ENCODE assay signal across 1 cellular context in genomic region chr18:35880788-35881455, GRCh38.
TF ChIP-seq lines count a peak whose summit lies in the region.

No MANE protein-coding gene starts in this region.

TF ChIP-seq in K562, 482 proteins besides CTCF, POLR2A, EP300 and RAD21 (continued from another document and continues in another):
- TF ChIP-seq AFF1 (IDR thresholded peaks at IDR 0.05; ENCODE audit: low read depth in 1 of 2, partially characterized antibody in 2 of 2) (no peak), EGR1 (conservative IDR thresholded peaks at IDR 0.05) (no peak), CUX1 (CRISPR knock-in tag; IDR thresholded peaks at IDR 0.05) (peak; percentile 68; the same call in 1 of the 2 replicates), COPS2 (conservative IDR thresholded peaks at IDR 0.05) (no peak), RBFOX2 (IDR thresholded peaks at IDR 0.05; ENCODE audit: low read depth, low read length) (no peak), LEF1 (IDR thresholded peaks at IDR 0.05) (no peak), SFPQ (IDR thresholded peaks at IDR 0.05; ENCODE audit: low read depth, low read length) (no peak), HSF4 (CRISPR knock-in tag; IDR thresholded peaks at IDR 0.05; ENCODE audit: borderline replicate concordance) (no peak), ETS1 (conservative IDR thresholded peaks at IDR 0.05; ENCODE audit: control insufficient read depth, low read depth, low read length) (no peak), RHOXF2B (CRISPR knock-in tag; conservative IDR thresholded peaks at IDR 0.05) (no peak), ZNF165 (CRISPR knock-in tag; IDR thresholded peaks at IDR 0.05; ENCODE audit: borderline replicate concordance) (no peak), KLF6 (CRISPR knock-in tag; IDR thresholded peaks at IDR 0.05; ENCODE audit: borderline replicate concordance) (peak; percentile 83; the same call in 1 of the 2 replicates), PKNOX1 (IDR thresholded peaks at IDR 0.05) (no peak), CHD2 (IDR thresholded peaks at IDR 0.05; ENCODE audit: low read depth, low read length) (no peak), HOMEZ (CRISPR knock-in tag; IDR thresholded peaks at IDR 0.05) (no peak), RBM22 (IDR thresholded peaks at IDR 0.05; ENCODE audit: low read depth, low read length, poor library complexity, severe bottlenecking) (no peak), PHB2 (IDR thresholded peaks at IDR 0.05; ENCODE audit: low read depth) (no peak), MEIS2 (IDR thresholded peaks at IDR 0.05; ENCODE audit: partially characterized antibody) (peak; percentile 4), HDAC3 (IDR thresholded peaks at IDR 0.05; ENCODE audit: borderline replicate concordance, partially characterized antibody) (no peak), MEF2A (IDR thresholded peaks at IDR 0.05; ENCODE audit: control insufficient read depth, low read depth, low read length) (no peak), NRF1 (conservative IDR thresholded peaks at IDR 0.05 in 1 of 2, IDR thresholded peaks at IDR 0.05 in 1 of 2) (peak; percentile 90 to 91), CEBPB (tag; IDR thresholded peaks at IDR 0.05) (peak; percentile 89), PBX2 (CRISPR knock-in tag; IDR thresholded peaks at IDR 0.05; ENCODE audit: low read depth) (no peak), PBX2 (tag; conservative IDR thresholded peaks at IDR 0.05; ENCODE audit: low read depth) (peak; percentile 51), ZNF740 (CRISPR knock-in tag; IDR thresholded peaks at IDR 0.05) (no peak), ZNF740 (tag; IDR thresholded peaks at IDR 0.05) (peak in 1 of 2 experiments; percentile 95; a peak in 2 of 4 replicates), FIP1L1 (IDR thresholded peaks at IDR 0.05; ENCODE audit: low read depth, low read length, poor library complexity, severe bottlenecking) (no peak), SMARCA5 (IDR thresholded peaks at IDR 0.05) (no peak), GATA2 (CRISPR knock-in tag; IDR thresholded peaks at IDR 0.05) (no peak), ZNF232 (CRISPR knock-in tag; IDR thresholded peaks at IDR 0.05) (no peak), HNRNPK (IDR thresholded peaks at IDR 0.05; ENCODE audit: low read depth, low read length, poor library complexity, severe bottlenecking) (no peak), CBX5 (IDR thresholded peaks at IDR 0.05; ENCODE audit: borderline replicate concordance, low read depth) (no peak), TCFL5 (CRISPR knock-in tag; conservative IDR thresholded peaks at IDR 0.05) (0 out of 2 replicates have a peak, but pooled peaks have one; percentile 16), RBBP5 (IDR thresholded peaks at IDR 0.05; ENCODE audit: borderline replicate concordance, insufficient read depth, low read length, poor library complexity, severe bottlenecking) (no peak), PTTG1 (tag; IDR thresholded peaks at IDR 0.05; ENCODE audit: low read depth) (peak; percentile 90), HDAC8 (tag; IDR thresholded peaks at IDR 0.05) (peak; percentile 97), HDGF (IDR thresholded peaks at IDR 0.05) (no peak), XRCC5 (IDR thresholded peaks at IDR 0.05; ENCODE audit: low read depth, low read length) (no peak), ZNF143 (CRISPR knock-in tag; IDR thresholded peaks at IDR 0.05) (no peak), ZNF395 (CRISPR knock-in tag; IDR thresholded peaks at IDR 0.05) (peak; percentile 89)
